In genomic region chr11:30107899-30108298, GRCh38 we compare ENCODE assay signal across 10 cellular contexts.
DNase-seq lines count a peak whose midpoint lies in the region; ATAC-seq and TF ChIP-seq lines count a peak whose summit lies in the region.
"Had no signal": no experiment of that assay in that cellular context is flagged by ENCODE, and none has a peak within 500 bp of the region (broad histone marks: within the 10 kb centered on the region; RNA-seq: fewer than 3 reads in every experiment).

No MANE protein-coding gene starts in this region.

- no peaks in the 10 kb centered on the region; the same call in 1 of the 2 replicates for H3K27me3 Mint-ChIP-seq in HFFc6 (ENCODE audit: insufficient read depth)
- H3K27me3 Mint-ChIP-seq in activated T-cell treated with anti-CD3 and anti-CD28 coated beads, Interleukin-2, amount 50 U/mL, for 4 hours (ENCODE audit: low read depth), result no peaks in the 10 kb centered on the region

- H3K27ac ChIP-seq in RWPE2 (ENCODE audit: poor library complexity, severe bottlenecking), result no peak overlapping the region

- no peaks in the 10 kb centered on the region for H3K4me1 ChIP-seq in RWPE2 (ENCODE audit: insufficient read depth, poor library complexity, severe bottlenecking)

- ATAC-seq in RWPE2 (ENCODE audit: low read depth), result peak; percentile 71; the same call in 2 of the 3 replicates
- ATAC-seq in esophagus mucosa, result peak; percentile 48
- no peak for ATAC-seq in HG02852 (IDR thresholded peaks at IDR 0.05; ENCODE audit: unreplicated experiment)
- ATAC-seq in GM19397 (IDR thresholded peaks at IDR 0.05; ENCODE audit: unreplicated experiment), result no peak
- ATAC-seq in activated T-cell treated with anti-CD3 and anti-CD28 coated beads, Interleukin-2, amount 50 U/mL, for 4 hours, result no peak

- no peaks in the 10 kb centered on the region for H3K36me3 Mint-ChIP-seq in HFFc6 (ENCODE audit: low read depth)
- H3K36me3 Mint-ChIP-seq in activated T-cell treated with anti-CD3 and anti-CD28 coated beads, Interleukin-2, amount 50 U/mL, for 4 hours (ENCODE audit: insufficient read depth), result no peaks in the 10 kb centered on the region

- no peaks in the 10 kb centered on the region for H3K36me3 ChIP-seq in RWPE2 (ENCODE audit: low read depth)

- no peak overlapping the region for H3K27ac Mint-ChIP-seq in HFFc6

- TF ChIP-seq CTCF in HFFc6 (IDR thresholded peaks at IDR 0.05) (no peak), RWPE2 (IDR thresholded peaks at IDR 0.05; ENCODE audit: poor library complexity, severe bottlenecking) (no peak)

- H3K4me3 ChIP-seq in RWPE2 (ENCODE audit: severe bottlenecking), result no peak overlapping the region

- no peak overlapping the region for H3K4me3 Mint-ChIP-seq in HFFc6
- H3K4me3 Mint-ChIP-seq in activated T-cell treated with anti-CD3 and anti-CD28 coated beads, Interleukin-2, amount 50 U/mL, for 4 hours, result no peak overlapping the region

- H3K4me1 Mint-ChIP-seq in HFFc6 (ENCODE audit: low read depth), result no peaks in the 10 kb centered on the region
- H3K4me1 Mint-ChIP-seq in activated T-cell treated with anti-CD3 and anti-CD28 coated beads, Interleukin-2, amount 50 U/mL, for 4 hours (ENCODE audit: low read depth), result no peaks in the 10 kb centered on the region

- DNase-seq in HFFc6, result peak; percentile 4
- DNase-seq in RWPE2 (ENCODE audit: low spot score), result no peak
- peak; percentile 91 for DNase-seq in stromal cell of bone marrow (ENCODE audit: low read depth)
- DNase-seq in activated T-cell treated with anti-CD3 and anti-CD28 coated beads, Interleukin-2, amount 50 U/mL, for 4 hours, result no peak
- DNase-seq: dermis blood vessel endothelial cell; NCI-H524 treated with DMSO at 0.1 percent for 48 hours; stimulated activated naive CD4-positive, alpha-beta T cell had no signal

- H3K9me3 ChIP-seq in RWPE2 (ENCODE audit: severe bottlenecking), result no peaks in the 10 kb centered on the region

- H3K27me3 ChIP-seq in RWPE2 (ENCODE audit: insufficient read depth, poor library complexity, severe bottlenecking), result no peaks in the 10 kb centered on the region

- H3K9me3 Mint-ChIP-seq in HFFc6, result peaks cover 37% of the 10 kb centered on the region
- no peaks in the 10 kb centered on the region for H3K9me3 Mint-ChIP-seq in activated T-cell treated with anti-CD3 and anti-CD28 coated beads, Interleukin-2, amount 50 U/mL, for 4 hours

Comparison
In these comparisons a context has a peak if more than half of its experiments do, and no peak if none do; other contexts are left out.
1. DNase-seq: peak in HFFc6 (single experiment) and stromal cell of bone marrow (single experiment); none in RWPE2 (single experiment) and activated T-cell treated with anti-CD3 and anti-CD28 coated beads, Interleukin-2, amount 50 U/mL, for 4 hours (single experiment).
2. ATAC-seq: peak in RWPE2 (single experiment) and esophagus mucosa (single experiment); none in HG02852 (single experiment), GM19397 (single experiment) and activated T-cell treated with anti-CD3 and anti-CD28 coated beads, Interleukin-2, amount 50 U/mL, for 4 hours (0 of 2).